ENCODE assay signal across 15 cellular contexts in the genomic region with DNA sequence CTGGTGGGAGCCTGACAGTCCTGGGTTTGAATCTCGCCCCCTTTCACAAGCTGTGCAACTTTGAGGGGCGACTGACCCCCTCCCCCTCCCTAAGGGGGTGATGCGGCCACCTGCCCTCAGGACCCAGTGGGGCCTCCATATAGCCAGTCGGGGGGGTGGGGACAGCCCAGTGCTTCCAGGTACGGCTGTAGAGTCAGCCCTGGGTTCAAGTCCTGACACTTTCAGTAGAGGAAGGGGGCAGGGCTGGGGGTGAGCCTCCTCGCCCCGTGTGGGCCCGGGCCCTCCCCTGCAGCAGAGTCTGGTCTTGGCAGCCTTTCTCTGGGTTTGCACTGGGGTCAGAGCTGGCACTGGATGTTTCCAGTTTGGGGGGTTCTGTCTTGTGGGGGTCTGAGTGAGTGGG.
"Had no signal": no experiment of that assay in that cellular context is flagged by ENCODE, and none has a peak within 500 bp of the region (broad histone marks: within the 10 kb centered on the region; RNA-seq: fewer than 3 reads in every experiment).

No MANE protein-coding gene starts in this region.

- H3K9me3 ChIP-seq: testis had no signal

- H3K9me3 Mint-ChIP-seq: activated CD4-positive, alpha-beta memory T cell treated with anti-CD3 and anti-CD28 coated beads for 36 hours; activated naive CD4-positive, alpha-beta T cell treated with anti-CD3 and anti-CD28 coated beads, Interleukin-2, amount 10 ng/mL, durations not matched to agents 7 days and 5 days; activated T-cell treated with anti-CD3 and anti-CD28 coated beads, Interleukin-2, amount 50 U/mL, for 24 hours; effector memory CD8-positive, alpha-beta T cell; stimulated activated naive CD8-positive, alpha-beta T cell treated with anti-CD3 and anti-CD28 coated beads, Interleukin-15, amount 100 ng/mL, for 72 hours; T-helper 1 cell treated with Interleukin-12 subunit alpha and Interleukin-12 subunit beta and Interleukin-4 antibody, amounts not matched to agents 30 μg/mL and 1 μg/mL, for 36 hours had no signal

- ATAC-seq: activated CD4-positive, alpha-beta T cell treated with anti-CD3 and anti-CD28 coated beads for 36 hours; activated CD8-positive, alpha-beta memory T cell treated with anti-CD3 and anti-CD28 coated beads, Interleukin-2, amount 10 ng/mL, durations not matched to agents 7 days and 5 days; effector memory CD8-positive, alpha-beta T cell; left lobe of liver; sciatic nerve; stimulated activated naive CD8-positive, alpha-beta T cell treated with anti-CD3 and anti-CD28 coated beads, Interleukin-15, amount 100 ng/mL, for 72 hours had no signal

- H3K4me3 ChIP-seq: testis had no signal

- H3K27me3 Mint-ChIP-seq: activated CD4-positive, alpha-beta T cell treated with anti-CD3 and anti-CD28 coated beads for 36 hours; activated CD8-positive, alpha-beta memory T cell treated with anti-CD3 and anti-CD28 coated beads, Interleukin-2, amount 10 ng/mL, durations not matched to agents 7 days and 5 days; activated T-cell treated with anti-CD3 and anti-CD28 coated beads, Interleukin-2, amount 50 U/mL, for 24 hours; stimulated activated naive CD8-positive, alpha-beta T cell treated with anti-CD3 and anti-CD28 coated beads, Interleukin-15, amount 100 ng/mL, for 72 hours had no signal

- H3K27me3 ChIP-seq: testis had no signal

- H3K36me3 Mint-ChIP-seq: activated CD4-positive, alpha-beta memory T cell treated with anti-CD3 and anti-CD28 coated beads for 36 hours; activated CD8-positive, alpha-beta memory T cell treated with anti-CD3 and anti-CD28 coated beads, Interleukin-2, amount 10 ng/mL, durations not matched to agents 7 days and 5 days; activated naive CD4-positive, alpha-beta T cell treated with anti-CD3 and anti-CD28 coated beads, Interleukin-2, amount 10 ng/mL, durations not matched to agents 7 days and 5 days had no signal

- H3K36me3 ChIP-seq: WERI-Rb-1 had no signal

- H3K4me1 Mint-ChIP-seq: activated CD8-positive, alpha-beta memory T cell treated with anti-CD3 and anti-CD28 coated beads, Interleukin-2, amount 10 ng/mL, durations not matched to agents 7 days and 5 days had no signal

- H3K27ac Mint-ChIP-seq: activated CD4-positive, alpha-beta memory T cell treated with anti-CD3 and anti-CD28 coated beads for 36 hours; activated CD4-positive, alpha-beta T cell treated with anti-CD3 and anti-CD28 coated beads for 36 hours; activated CD8-positive, alpha-beta memory T cell treated with anti-CD3 and anti-CD28 coated beads, Interleukin-2, amount 10 ng/mL, durations not matched to agents 7 days and 5 days; activated naive CD4-positive, alpha-beta T cell treated with anti-CD3 and anti-CD28 coated beads, Interleukin-2, amount 10 ng/mL, durations not matched to agents 7 days and 5 days; activated T-cell treated with anti-CD3 and anti-CD28 coated beads, Interleukin-2, amount 50 U/mL, for 24 hours; stimulated activated naive CD8-positive, alpha-beta T cell treated with anti-CD3 and anti-CD28 coated beads, Interleukin-15, amount 100 ng/mL, for 72 hours; T-helper 1 cell treated with Interleukin-12 subunit alpha and Interleukin-12 subunit beta and Interleukin-4 antibody, amounts not matched to agents 30 μg/mL and 1 μg/mL, for 36 hours had no signal

- H3K4me3 Mint-ChIP-seq: activated CD4-positive, alpha-beta memory T cell treated with anti-CD3 and anti-CD28 coated beads for 36 hours; activated CD4-positive, alpha-beta T cell treated with anti-CD3 and anti-CD28 coated beads for 36 hours; activated CD8-positive, alpha-beta memory T cell treated with anti-CD3 and anti-CD28 coated beads, Interleukin-2, amount 10 ng/mL, durations not matched to agents 7 days and 5 days; activated naive CD4-positive, alpha-beta T cell treated with anti-CD3 and anti-CD28 coated beads, Interleukin-2, amount 10 ng/mL, durations not matched to agents 7 days and 5 days; activated T-cell treated with anti-CD3 and anti-CD28 coated beads, Interleukin-2, amount 50 U/mL, for 24 hours; effector memory CD8-positive, alpha-beta T cell; stimulated activated naive CD8-positive, alpha-beta T cell treated with anti-CD3 and anti-CD28 coated beads, Interleukin-15, amount 100 ng/mL, for 72 hours; T-helper 1 cell treated with Interleukin-12 subunit alpha and Interleukin-12 subunit beta and Interleukin-4 antibody, amounts not matched to agents 30 μg/mL and 1 μg/mL, for 36 hours had no signal

- H3K27ac ChIP-seq: testis, WERI-Rb-1 had no signal

- DNase-seq: activated CD4-positive, alpha-beta memory T cell treated with anti-CD3 and anti-CD28 coated beads for 36 hours; activated CD4-positive, alpha-beta T cell treated with anti-CD3 and anti-CD28 coated beads for 36 hours; activated CD8-positive, alpha-beta memory T cell treated with anti-CD3 and anti-CD28 coated beads, Interleukin-2, amount 10 ng/mL, durations not matched to agents 7 days and 5 days; activated naive CD4-positive, alpha-beta T cell treated with anti-CD3 and anti-CD28 coated beads, Interleukin-2, amount 10 ng/mL, durations not matched to agents 7 days and 5 days; activated T-cell treated with anti-CD3 and anti-CD28 coated beads, Interleukin-2, amount 50 U/mL, for 24 hours; central memory CD4-positive, alpha-beta T cell; effector memory CD8-positive, alpha-beta T cell; foreskin melanocyte; stimulated activated CD4-positive, alpha-beta T cell treated with anti-CD3 and anti-CD28 coated beads, Interleukin-1b, Interleukin-23, amount 100 ng/mL, for 48 hours; stimulated activated naive CD8-positive, alpha-beta T cell treated with anti-CD3 and anti-CD28 coated beads, Interleukin-15, amount 100 ng/mL, for 72 hours; testis; WERI-Rb-1 had no signal
